Comparison of ENCODE assay signal across 11 cellular contexts in genomic region chr7:14734839-14735321, GRCh38.
DNase-seq lines count a peak whose midpoint lies in the region; ATAC-seq, FAIRE-seq and TF ChIP-seq lines count a peak whose summit lies in the region.
"Had no signal": no experiment of that assay in that cellular context is flagged by ENCODE, and none has a peak within 500 bp of the region (broad histone marks: within the 10 kb centered on the region; RNA-seq: fewer than 3 reads in every experiment).

No MANE protein-coding gene starts in this region.

- FAIRE-seq in small intestine (lab: Jason Lieb, UNC): no peak

- H3K27me3 ChIP-seq in RWPE2 (ENCODE audit: insufficient read depth, poor library complexity, severe bottlenecking): no peaks in the 10 kb centered on the region
- H3K27me3 ChIP-seq in hepatocyte: no peaks in the 10 kb centered on the region
- H3K27me3 ChIP-seq in small intestine (ENCODE audit: control insufficient read depth in 2 of 2, insufficient read depth in 2 of 2, low read length in 2 of 2): no peaks in the 10 kb centered on the region
- H3K27me3 ChIP-seq: adrenal gland, tibial artery had no signal

- peak; percentile 24 for TF ChIP-seq CTCF in RWPE2 (IDR thresholded peaks at IDR 0.05; ENCODE audit: poor library complexity, severe bottlenecking)
- peak; percentile 41 for TF ChIP-seq CTCF in hepatocyte (IDR thresholded peaks at IDR 0.05; ENCODE audit: poor library complexity)

- intact Hi-C loops in Right ventricle myocardium inferior (cut with DNase I): loop anchor here (5.0 kb wide), 1 partner anchor 282 kb away; no protein-coding TSS in a partner anchor
- intact Hi-C loops in cardiac septum (cut with DNase I): no loop called here

- ATAC-seq in Right ventricle myocardium inferior: peak; percentile 5
- peak; percentile 21; the same call in 1 of the 3 replicates for ATAC-seq in RWPE2 (ENCODE audit: low read depth)
- ATAC-seq in HG03280 (IDR thresholded peaks at IDR 0.05; ENCODE audit: unreplicated experiment): no peak

- no peaks in the 10 kb centered on the region for H3K9me2 ChIP-seq in hepatocyte (replicated peaks; ENCODE audit: insufficient read depth)

- H3K27ac ChIP-seq in RWPE2 (ENCODE audit: poor library complexity, severe bottlenecking): no peak overlapping the region
- no peak overlapping the region for H3K27ac ChIP-seq in hepatocyte
- no peak overlapping the region for H3K27ac ChIP-seq in small intestine (ENCODE audit: low read depth in 1 of 2, low read length in 1 of 2)
- H3K27ac ChIP-seq: adrenal gland, tibial artery had no signal

- H2AFZ ChIP-seq in hepatocyte: no peak overlapping the region

- H3K79me2 ChIP-seq in hepatocyte: no peaks in the 10 kb centered on the region

- no peaks in the 10 kb centered on the region for H3K36me3 ChIP-seq in RWPE2 (ENCODE audit: low read depth)
- no peaks in the 10 kb centered on the region for H3K36me3 ChIP-seq in hepatocyte (replicated peaks; ENCODE audit: insufficient read depth, low read depth)
- H3K36me3 ChIP-seq in small intestine (ENCODE audit: control insufficient read depth in 2 of 2, insufficient read depth in 2 of 2, low read length in 2 of 2): no peaks in the 10 kb centered on the region
- H3K36me3 ChIP-seq: adrenal gland, tibial artery had no signal

- no peaks in the 10 kb centered on the region for H3K4me1 ChIP-seq in RWPE2 (ENCODE audit: insufficient read depth, poor library complexity, severe bottlenecking)
- H3K4me1 ChIP-seq in hepatocyte (ENCODE audit: insufficient read depth): no peaks in the 10 kb centered on the region
- H3K4me1 ChIP-seq in small intestine (ENCODE audit: control insufficient read depth in 2 of 2, insufficient read depth in 1 of 2, low read depth in 1 of 2, low read length in 1 of 2): no peaks in the 10 kb centered on the region
- H3K4me1 ChIP-seq: adrenal gland, tibial artery had no signal

- H3K4me2 ChIP-seq in hepatocyte: no peak overlapping the region

- H3K4me3 ChIP-seq in RWPE2 (ENCODE audit: severe bottlenecking) (no peak overlapping the region), hepatocyte (no peak overlapping the region), small intestine (ENCODE audit: low read depth in 1 of 2, low read length in 2 of 2) (no peak overlapping the region)
- H3K4me3 ChIP-seq: adrenal gland, tibial artery had no signal

- H3K9me3 ChIP-seq in RWPE2 (ENCODE audit: severe bottlenecking) (no peaks in the 10 kb centered on the region), hepatocyte (ENCODE audit: low read depth) (no peaks in the 10 kb centered on the region), small intestine (ENCODE audit: control insufficient read depth, low read depth) (no peaks in the 10 kb centered on the region)
- H3K9me3 ChIP-seq: adrenal gland had no signal

- H4K20me1 ChIP-seq in hepatocyte (ENCODE audit: insufficient read depth, poor library complexity, severe bottlenecking): no peaks in the 10 kb centered on the region

- DNase-seq in Right ventricle myocardium inferior (ENCODE audit: missing footprints) (no peak), cardiac septum (ENCODE audit: low spot score) (no peak), RWPE2 (ENCODE audit: low spot score) (no peak), hepatocyte (ENCODE audit: low spot score) (peak; percentile 43), cortex of kidney (lab: John Stamatoyannopoulos, UW) (no peak), small intestine (no peak), OCI-M2 (lab: John Stamatoyannopoulos, UW; ENCODE audit: unreplicated experiment) (no peak)
- DNase-seq: adrenal gland, NCI-H226, tibial artery had no signal

- WGBS in hepatocyte (ENCODE audit: low lambda C conversion rate, missing lambda C conversion rate): 29% methylated on average over 6 of the region's 9 CpGs
- WGBS in small intestine, 3 donors: 37 to 45% (median 42%) methylated on average over 9 of the region's 9 CpGs
